In the genomic region with DNA sequence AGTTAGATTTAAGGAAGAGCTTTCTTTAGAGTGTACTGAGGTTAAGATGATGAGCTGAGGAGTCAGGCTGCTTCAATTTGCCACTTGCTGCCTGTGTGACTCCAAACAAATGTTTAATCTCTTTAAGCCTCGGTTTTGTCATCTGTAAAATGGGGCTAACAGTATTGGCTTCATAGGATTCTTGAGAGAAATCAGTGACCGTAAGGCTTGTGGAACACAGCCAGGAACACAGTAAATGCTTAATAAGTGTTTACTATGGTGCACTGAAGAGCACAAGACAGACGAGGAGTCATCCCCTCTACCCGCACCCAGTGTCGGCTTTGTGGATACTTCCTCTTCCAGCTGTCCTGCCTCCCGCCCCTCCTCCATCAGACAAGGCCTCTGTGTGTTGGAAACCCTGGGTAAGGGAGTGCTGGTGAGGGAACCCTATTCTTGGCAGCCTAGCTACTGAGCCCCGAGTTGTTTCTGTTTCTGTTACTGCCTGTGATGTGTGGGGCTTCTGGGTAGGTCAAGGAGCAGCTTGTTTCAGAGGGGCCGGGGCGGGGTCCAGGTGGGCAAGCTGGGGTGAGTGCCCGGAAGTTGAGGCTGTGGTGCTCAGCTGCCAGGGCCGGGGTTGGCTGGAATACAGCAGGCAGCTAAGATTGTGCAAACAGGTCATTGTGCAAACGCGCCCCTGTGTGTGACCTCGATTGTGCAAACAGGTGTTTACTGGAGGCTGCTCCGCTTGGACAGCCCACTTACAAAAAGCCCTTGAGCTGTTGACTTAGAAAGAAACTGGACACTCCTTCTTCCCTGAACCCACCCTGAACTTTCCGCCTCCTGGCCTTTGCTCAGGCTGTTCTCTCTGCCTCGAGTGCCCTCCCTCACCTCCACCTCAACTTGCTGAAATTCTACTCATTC, we compare ENCODE assay signal across 10 cellular contexts. TPM values are rescaled to one million over a fixed set of nuclear protein-coding genes. Genes with fewer than 3 reads are reported as not detected.
DNase-seq lines count a peak whose midpoint lies in the region; ATAC-seq, FAIRE-seq and TF ChIP-seq lines count a peak whose summit lies in the region.
"Had no signal": no experiment of that assay in that cellular context is flagged by ENCODE, and none has a peak within 500 bp of the region (broad histone marks: within the 10 kb centered on the region; RNA-seq: fewer than 3 reads in every experiment).

No MANE protein-coding gene starts in this region.

- peak overlapping the region; percentile 68 for H3K4me3 Mint-ChIP-seq in memory B cell

- peak overlapping the region; percentile 39; the same call in 1 of the 2 replicates for H2AFZ ChIP-seq in GM12878 (ENCODE audit: control insufficient read depth, low read depth, low read length)

- TF ChIP-seq CTCF in A549 (IDR thresholded peaks at IDR 0.05), result no peak
- TF ChIP-seq CTCF in GM12878 (IDR thresholded peaks at IDR 0.05 in 2 of 3, conservative IDR thresholded peaks at IDR 0.05 in 1 of 3; ENCODE audit: control insufficient read depth in 2 of 3, extremely low read depth in 1 of 3, insufficient read depth in 1 of 3, low read depth in 3 of 3, low read length in 3 of 3), result no peak
- no peak for TF ChIP-seq CTCF in WERI-Rb-1 (IDR thresholded peaks at IDR 0.05; ENCODE audit: low read depth, low read length)

- peaks cover 21% of the 10 kb centered on the region for H3K4me1 ChIP-seq in A549
- peaks cover 6% of the 10 kb centered on the region; the same call in 1 of the 2 replicates for H3K4me1 ChIP-seq in GM12878 (ENCODE audit: control insufficient read depth, insufficient read depth, low read length)

- peak overlapping the region; percentile 83 for H3K27ac Mint-ChIP-seq in memory B cell

- H3K9ac ChIP-seq in GM12878 (ENCODE audit: control insufficient read depth, insufficient read depth, low read length), result no peak overlapping the region

- FAIRE-seq in A549 (lab: Jason Lieb, UNC) (no peak), GM12878 (lab: Jason Lieb, UNC) (no peak)

- H3K4me1 Mint-ChIP-seq in memory B cell, result peaks cover 18% of the 10 kb centered on the region

- ATAC-seq in A549, result peak; percentile 88 to 89
- ATAC-seq in GM12878, result peak; percentile 37
- peak; percentile 87 for ATAC-seq in memory B cell (ENCODE audit: low read depth)
- no peak for ATAC-seq in SK-N-SH treated with all-trans-retinoic acid at 6 μM for 48 hours
- ATAC-seq in GM18873 (IDR thresholded peaks at IDR 0.05; ENCODE audit: low FRiP score, unreplicated experiment), result no peak

- POLR2A ChIA-PET in A549 (lab: Yijun Ruan, JAX) (interaction anchor here (1.4 to 2.6 kb wide), 2 partner anchors 23 to 36 kb away, joined by 5 to 12 read pairs; partner anchors contain the start of gene MRPS15), GM12878 (lab: Charles Lee) (interaction anchor here (1.6 kb wide), 1 partner anchor 10 kb away, joined by 4 read pairs; no protein-coding TSS in a partner anchor)

- SMC1A ChIA-PET in GM12878 (lab: Charles Lee; ENCODE audit: uncharacterized antibody, unreplicated experiment), result no interaction called here

- TF ChIP-seq POLR2A in A549 (IDR thresholded peaks at IDR 0.05; ENCODE audit: low read length) (no peak), GM12878 (IDR thresholded peaks at IDR 0.05; ENCODE audit: low read depth, low read length) (no peak)

- no TSS peak for BruUV-seq in GM12878 (replicated peaks; lab: Mats Ljungman, UMichigan)

- no peaks in the 10 kb centered on the region for H3K27me3 Mint-ChIP-seq in memory B cell

- no peaks in the 10 kb centered on the region for H3K36me3 Mint-ChIP-seq in memory B cell

- H3K9me3 ChIP-seq in A549, result no peaks in the 10 kb centered on the region
- no peaks in the 10 kb centered on the region for H3K9me3 ChIP-seq in GM12878 (replicated peaks; ENCODE audit: control insufficient read depth, insufficient read depth, low read length)
- H3K9me3 ChIP-seq in WERI-Rb-1 (ENCODE audit: severe bottlenecking), result no peaks in the 10 kb centered on the region

- in situ Hi-C loops in GM12878 (cut with MboI), result no loop called here

- no peak overlapping the region for H3K4me3 ChIP-seq in A549
- no peak overlapping the region for H3K4me3 ChIP-seq in GM12878
- no peak overlapping the region for H3K4me3 ChIP-seq in WERI-Rb-1 (ENCODE audit: low read depth, low read length)

- H3K27ac ChIP-seq in A549 (peak overlapping the region; percentile 81 to 84), GM12878 (ENCODE audit: control insufficient read depth, insufficient read depth) (no peak overlapping the region), WERI-Rb-1 (no peak overlapping the region)

- 9% methylated on average over 12 of the region's 17 CpGs for WGBS in A549 (ENCODE audit: missing lambda C conversion rate)
- WGBS in GM12878 (ENCODE audit: insufficient coverage, insufficient replicate concordance, low lambda C conversion rate, missing lambda C conversion rate), result 34% methylated on average over 17 of the region's 17 CpGs

- CTCF ChIA-PET in A549 (lab: Yijun Ruan, JAX), result interaction anchor here (1.6 kb wide), 1 partner anchor 30 kb away, joined by 9 read pairs; no protein-coding TSS in a partner anchor
- CTCF ChIA-PET in GM12878 (lab: Yijun Ruan, JAX), result interaction anchor here (0.8 to 1.6 kb wide), 3 partner anchors 8 to 29 kb away, joined by 3 to 5 read pairs (median 3); no protein-coding TSS in a partner anchor

- TF ChIP-seq EP300 in A549 (IDR thresholded peaks at IDR 0.05), result peak; percentile 37 to 43; a peak in 2 of 5 replicates
- no peak for TF ChIP-seq EP300 in GM12878 (IDR thresholded peaks at IDR 0.05; ENCODE audit: borderline replicate concordance in 1 of 2, control insufficient read depth in 1 of 2, low read depth in 2 of 2, low read length in 2 of 2)

- peaks cover 0 to 3% of the 10 kb centered on the region in 2 experiments; a peak in 3 of 4 replicates for H3K27me3 ChIP-seq in GM12878 (replicated peaks in 1 of 2; ENCODE audit: control insufficient read depth in 2 of 2, insufficient read depth in 2 of 2, low read length in 1 of 2)
- H3K27me3 ChIP-seq in WERI-Rb-1 (ENCODE audit: insufficient read depth, low read depth, severe bottlenecking), result no peaks in the 10 kb centered on the region

- peak; percentile 28 to 93 for DNase-seq in A549 (ENCODE audit: low read depth in 1 of 2, low spot score in 1 of 2)
- DNase-seq in NCI-H2227 (lab: John Stamatoyannopoulos, UW; ENCODE audit: unreplicated experiment), result peak; percentile 19
- no peak for DNase-seq in GM12878 (ENCODE audit: low read depth, low spot score)
- peak in 1 of 2 donors; percentile 16 for DNase-seq in memory B cell (ENCODE audit: low spot score in 2 of 2)
- DNase-seq in WERI-Rb-1, result no peak
- DNase-seq in activated CD4-positive, alpha-beta T cell treated with anti-CD3 and anti-CD28 coated beads for 48 hours, result no peak
- DNase-seq: SW 1271 had no signal

- no peaks in the 10 kb centered on the region for H4K20me1 ChIP-seq in GM12878 (ENCODE audit: control insufficient read depth, insufficient read depth)

- H3K36me3 ChIP-seq in GM12878 (ENCODE audit: control insufficient read depth in 2 of 2, insufficient read depth in 2 of 2, low read length in 1 of 2) (no peaks in the 10 kb centered on the region), WERI-Rb-1 (no peaks in the 10 kb centered on the region)

- H3K9me3 Mint-ChIP-seq in memory B cell, result no peaks in the 10 kb centered on the region

- TF ChIP-seq RAD21 in A549 (conservative IDR thresholded peaks at IDR 0.05 in 1 of 2, IDR thresholded peaks at IDR 0.05 in 1 of 2) (no peak), GM12878 (IDR thresholded peaks at IDR 0.05; ENCODE audit: insufficient read depth, low read depth, low read length) (no peak)

- intact Hi-C loops in GM12878 (cut with micrococcal nuclease; ENCODE audit: unreplicated experiment), result no loop called here

- H3K4me2 ChIP-seq in A549 (peak overlapping the region; percentile 74), GM12878 (ENCODE audit: control insufficient read depth, insufficient read depth) (peak overlapping the region; percentile 5)

- RAD21 ChIA-PET in GM12878 (lab: Charles Lee; ENCODE audit: unreplicated experiment), result interaction anchor here (0.6 kb wide), 1 partner anchor 500 kb away, joined by 3 read pairs; no protein-coding TSS in a partner anchor

- no peaks in the 10 kb centered on the region for H3K79me2 ChIP-seq in GM12878 (ENCODE audit: control insufficient read depth, insufficient read depth, low read length)

RNA-seq across cellular contexts. Expression of gene CSF3R, which starts 4.0 kb away (rescaled TPM):
- polyA plus RNA-seq in A549 (2011; rRNA removed) (not detected in 2 replicates), A549 (2017; fragmentation: RNase III; extraction: RNeasy Plus Mini Kit Qiagen cat#74134 plus additional on column Dnase treatment) (not detected in 3 replicates), GM12878 (2011; rRNA removed) (not detected in 2 replicates), GM12878 (2014; fragmentation: Illumina TruSeq; extraction: Trizol) (not detected in 2 replicates), GM12878 (2014; fragmentation: Nextera tagmentation; extraction: Ambion mirVana) (not detected), GM12878 (2014; rRNA removed) (not detected in 2 replicates), GM12878 (2016; fragmentation: Nextera tagmentation; extraction: Ambion mirVana) (not detected)
- not detected in 2 replicates for polyA plus RNA-seq in A549 (2012; cell fraction: cytosol; rRNA removed)
- polyA plus RNA-seq in A549 (2012; cell fraction: nucleus; rRNA removed), result 0.01 TPM in 1 of 2 replicates, not detected in the other
- polyA minus RNA-seq in A549 (2011; rRNA and poly(A)+ RNA removed), result 0.05 TPM in 1 of 2 replicates, not detected in the other
- total RNA-seq in GM12878 (2013; cell fraction: nucleolus; rRNA removed), result not detected in 2 replicates
- total RNA-seq in GM12878 (2014; rRNA removed) (not detected in 2 replicates), GM12878 (2014; rRNA removed; fragmentation: Illumina TruSeq; extraction: Trizol) (not detected in 2 replicates), GM12878 (2021) (0.13 TPM in 1 of 2 replicates, not detected in the other)
- polyA plus RNA-seq in GM12878 (2011; ENCODE audit: low read depth), result not detected
- not detected in 2 replicates for polyA plus RNA-seq in GM12878 (2011; cell fraction: cytosol; rRNA removed)
- polyA plus RNA-seq in GM12878 (2011; cell fraction: nucleus; rRNA removed), result not detected in 2 replicates
- 0.05 TPM in 1 of 2 replicates, not detected in the other for polyA plus RNA-seq in GM12878 (2012)
- polyA minus RNA-seq in GM12878 (2011; rRNA and poly(A)+ RNA removed), result not detected in 2 replicates
- polyA minus RNA-seq in GM12878 (2011; cell fraction: cytosol; rRNA and poly(A)+ RNA removed), result not detected in 2 replicates
- polyA minus RNA-seq in GM12878 (2011; cell fraction: nucleus; rRNA and poly(A)+ RNA removed), result not detected in 2 replicates
- total RNA-seq: dermis microvascular lymphatic vessel endothelial cell had no signal

RNA-seq across cellular contexts. Expression of gene MRPS15, which starts 22.5 kb away (rescaled TPM):
- polyA plus RNA-seq in A549 (2011; rRNA removed), result 67.5 and 79.7 TPM in 2 replicates
- polyA plus RNA-seq in A549 (2012; cell fraction: cytosol; rRNA removed), result 71.1 and 76.6 TPM in 2 replicates
- polyA plus RNA-seq in A549 (2012; cell fraction: nucleus; rRNA removed), result 33.4 and 36.7 TPM in 2 replicates
- polyA plus RNA-seq in A549 (2017; fragmentation: RNase III; extraction: RNeasy Plus Mini Kit Qiagen cat#74134 plus additional on column Dnase treatment), result 70.5 to 74.7 TPM (median 73.9 TPM) in 3 replicates
- polyA minus RNA-seq in A549 (2011; rRNA and poly(A)+ RNA removed), result 14.9 and 15.4 TPM in 2 replicates
- 22.7 and 27.4 TPM in 2 replicates for total RNA-seq in GM12878 (2013; cell fraction: nucleolus; rRNA removed)
- total RNA-seq in GM12878 (2014; rRNA removed), result 114 and 124 TPM in 2 replicates
- 90.6 and 99.7 TPM in 2 replicates for total RNA-seq in GM12878 (2014; rRNA removed; fragmentation: Illumina TruSeq; extraction: Trizol)
- 99.3 and 100 TPM in 2 replicates for total RNA-seq in GM12878 (2021)
- 31.7 TPM for polyA plus RNA-seq in GM12878 (2011; ENCODE audit: low read depth)
- 83.1 and 103 TPM in 2 replicates for polyA plus RNA-seq in GM12878 (2011; rRNA removed)
- 68.6 and 77.9 TPM in 2 replicates for polyA plus RNA-seq in GM12878 (2011; cell fraction: cytosol; rRNA removed)
- polyA plus RNA-seq in GM12878 (2011; cell fraction: nucleus; rRNA removed), result 38.0 and 40.9 TPM in 2 replicates
- 56.3 and 71.8 TPM in 2 replicates for polyA plus RNA-seq in GM12878 (2012)
- polyA plus RNA-seq in GM12878 (2014; fragmentation: Illumina TruSeq; extraction: Trizol), result 148 and 157 TPM in 2 replicates
- 10 to 100 TPM; 41.1 to 72.0 TPM for polyA plus RNA-seq in GM12878 (2014; fragmentation: Nextera tagmentation; extraction: Ambion mirVana)
- 166 and 171 TPM in 2 replicates for polyA plus RNA-seq in GM12878 (2014; rRNA removed)
- 100 to 1,000 TPM; 200 to 207 TPM for polyA plus RNA-seq in GM12878 (2016; fragmentation: Nextera tagmentation; extraction: Ambion mirVana)
- polyA minus RNA-seq in GM12878 (2011; rRNA and poly(A)+ RNA removed), result 22.9 and 26.3 TPM in 2 replicates
- 13.2 and 14.8 TPM in 2 replicates for polyA minus RNA-seq in GM12878 (2011; cell fraction: cytosol; rRNA and poly(A)+ RNA removed)
- polyA minus RNA-seq in GM12878 (2011; cell fraction: nucleus; rRNA and poly(A)+ RNA removed), result 7.3 and 15.6 TPM in 2 replicates

RNA-seq across cellular contexts. Expression of gene OSCP1, which starts 36.4 kb away (rescaled TPM):
- 6.6 and 6.8 TPM in 2 replicates for polyA plus RNA-seq in A549 (2011; rRNA removed)
- 3.3 and 3.4 TPM in 2 replicates for polyA plus RNA-seq in A549 (2012; cell fraction: cytosol; rRNA removed)
- polyA plus RNA-seq in A549 (2012; cell fraction: nucleus; rRNA removed), result 1.8 and 4.3 TPM in 2 replicates
- polyA plus RNA-seq in A549 (2017; fragmentation: RNase III; extraction: RNeasy Plus Mini Kit Qiagen cat#74134 plus additional on column Dnase treatment), result 4.0 to 4.8 TPM (median 4.6 TPM) in 3 replicates
- 6.7 and 7.8 TPM in 2 replicates for polyA minus RNA-seq in A549 (2011; rRNA and poly(A)+ RNA removed)
- 0.76 and 2.5 TPM in 2 replicates for total RNA-seq in GM12878 (2013; cell fraction: nucleolus; rRNA removed)
- total RNA-seq in GM12878 (2014; rRNA removed), result 1.9 and 2.8 TPM in 2 replicates
- total RNA-seq in GM12878 (2014; rRNA removed; fragmentation: Illumina TruSeq; extraction: Trizol), result 1.7 and 2.2 TPM in 2 replicates
- total RNA-seq in GM12878 (2021), result 1.5 and 3.1 TPM in 2 replicates
- 2.8 TPM for polyA plus RNA-seq in GM12878 (2011; ENCODE audit: low read depth)
- 1.9 and 3.0 TPM in 2 replicates for polyA plus RNA-seq in GM12878 (2011; rRNA removed)
- 1.3 and 1.5 TPM in 2 replicates for polyA plus RNA-seq in GM12878 (2011; cell fraction: cytosol; rRNA removed)
- polyA plus RNA-seq in GM12878 (2011; cell fraction: nucleus; rRNA removed), result 0.75 and 1.5 TPM in 2 replicates
- 1.9 and 2.3 TPM in 2 replicates for polyA plus RNA-seq in GM12878 (2012)
- polyA plus RNA-seq in GM12878 (2014; fragmentation: Illumina TruSeq; extraction: Trizol), result 1.8 and 1.9 TPM in 2 replicates
- polyA plus RNA-seq in GM12878 (2014; fragmentation: Nextera tagmentation; extraction: Ambion mirVana), result 1 to 10 TPM; 5.5 to 5.9 TPM
- polyA plus RNA-seq in GM12878 (2014; rRNA removed), result 3.0 and 4.4 TPM in 2 replicates
- 1 to 10 TPM; 3.3 to 4.1 TPM for polyA plus RNA-seq in GM12878 (2016; fragmentation: Nextera tagmentation; extraction: Ambion mirVana)
- 1.2 and 2.9 TPM in 2 replicates for polyA minus RNA-seq in GM12878 (2011; rRNA and poly(A)+ RNA removed)
- polyA minus RNA-seq in GM12878 (2011; cell fraction: cytosol; rRNA and poly(A)+ RNA removed), result not detected in 2 replicates
- 1.1 and 2.1 TPM in 2 replicates for polyA minus RNA-seq in GM12878 (2011; cell fraction: nucleus; rRNA and poly(A)+ RNA removed)

Comparison
In these comparisons a context has a peak if more than half of its experiments do, and no peak if none do; other contexts are left out.
1. ATAC-seq: peak in A549 (2 of 2), GM12878 (single experiment) and memory B cell (single experiment); none in SK-N-SH treated with all-trans-retinoic acid at 6 μM for 48 hours (single experiment) and GM18873 (single experiment).
2. DNase-seq: peak in A549 (2 of 2) and NCI-H2227 (single experiment); none in GM12878 (single experiment), WERI-Rb-1 (single experiment) and activated CD4-positive, alpha-beta T cell treated with anti-CD3 and anti-CD28 coated beads for 48 hours (single experiment).
3. H3K27ac ChIP-seq: peak in A549 (2 of 2); none in GM12878 (single experiment) and WERI-Rb-1 (single experiment).
4. Of the 24 proteins assayed by ChIP-seq in both GM12878 and A549: peak only in GM12878: none; only in A549: BCL3, CEBPB, CHD4, EP300, HDAC2, KDM1A and 2 more; in both: none; in neither: 16.